In the genomic region with DNA sequence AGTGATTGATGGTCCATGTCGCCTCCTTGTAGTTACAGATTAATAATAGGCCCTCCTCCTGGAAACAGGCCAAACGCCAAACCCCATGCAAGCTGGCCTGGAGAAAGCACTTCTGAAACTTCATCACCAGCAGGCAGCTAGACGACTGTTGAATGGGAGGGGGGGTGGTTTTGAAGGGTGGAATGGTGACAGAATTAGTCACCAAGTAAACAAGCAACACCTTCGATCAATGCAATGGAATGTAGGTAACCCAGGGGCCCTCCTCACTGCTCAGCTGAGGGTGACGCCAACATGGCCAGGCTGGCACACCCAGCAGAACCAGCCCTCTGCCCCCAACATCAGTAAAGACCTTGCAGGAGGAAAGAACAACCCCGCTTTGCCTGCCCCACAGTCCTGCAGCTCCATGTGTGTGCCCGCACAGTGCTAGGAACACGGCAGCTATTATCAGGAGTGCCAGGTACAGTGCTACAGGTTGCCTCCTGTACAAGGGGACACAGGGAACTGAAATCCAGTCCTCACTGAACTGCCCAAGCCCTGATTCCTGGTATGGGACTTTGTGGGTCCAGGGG, we compare ENCODE assay signal across 9 cellular contexts. TPM values are rescaled to one million over a fixed set of nuclear protein-coding genes. Genes with fewer than 3 reads are reported as not detected.
DNase-seq lines count a peak whose midpoint lies in the region; ATAC-seq, FAIRE-seq and TF ChIP-seq lines count a peak whose summit lies in the region.
"Had no signal": no experiment of that assay in that cellular context is flagged by ENCODE, and none has a peak within 500 bp of the region (broad histone marks: within the 10 kb centered on the region; RNA-seq: fewer than 3 reads in every experiment).

No MANE protein-coding gene starts in this region.

- H4K20me1 ChIP-seq in HepG2 (ENCODE audit: insufficient read depth, low read length): no peaks in the 10 kb centered on the region

- peak overlapping the region in 2 of 3 experiments; percentile 17 to 36; a peak in 3 of 6 replicates for H3K4me3 ChIP-seq in HepG2 (replicated peaks in 1 of 3; ENCODE audit: insufficient read depth in 1 of 3, low read depth in 2 of 3, low read length in 3 of 3)

- CTCF ChIA-PET in HepG2 (lab: Yijun Ruan, JAX; ENCODE audit: low intra/inter-chr PET ratio, low total read pairs): interaction anchor here (1.2 kb wide), 1 partner anchor 132 kb away, joined by 3 read pairs; no protein-coding TSS in a partner anchor

- peak overlapping the region; percentile 41 for H3K27ac ChIP-seq in HepG2 (ENCODE audit: extremely low read length, insufficient read depth, low read length)

- peak overlapping the region; percentile 19; the same call in 1 of the 2 replicates for H3K9ac ChIP-seq in HepG2 (ENCODE audit: insufficient read depth, low read depth, low read length)

- H3K27me3 ChIP-seq in HepG2 (ENCODE audit: control insufficient read depth in 1 of 2, insufficient read depth in 2 of 2, low read length in 2 of 2): no peaks in the 10 kb centered on the region

- 0 out of 2 replicates have a peak, but pooled peaks have one; percentile 19 for TF ChIP-seq CTCF in HepG2 (CRISPR knock-in tag; IDR thresholded peaks at IDR 0.05)

- no TSS peak for BruUV-seq in HepG2 (replicated peaks; lab: Mats Ljungman, UMichigan)

- DNase-seq in RCC 7860 (ENCODE audit: low spot score) (peak; percentile 99), HepG2 (ENCODE audit: low spot score) (peak; percentile 99), head of caudate nucleus (no peak), EL (no peak), UCSD-AML1 (lab: John Stamatoyannopoulos, UW; ENCODE audit: unreplicated experiment) (no peak)

- TF ChIP-seq RAD21 in HepG2 (CRISPR knock-in tag; IDR thresholded peaks at IDR 0.05): peak; percentile 21

- peak; percentile 96 for FAIRE-seq in RCC 7860 (lab: Jason Lieb, UNC)
- peak; percentile 88 for FAIRE-seq in HepG2 (lab: Jason Lieb, UNC)

- in situ Hi-C loops in HepG2 (cut with HindIII; ENCODE audit: extremely low pct_ligation_motif_present, low pct_unique_long_range_greater_than_20kb): loop anchor here (10.0 kb wide), 1 partner anchor 493 kb away; no protein-coding TSS in a partner anchor

- TF ChIP-seq EP300 in HepG2 (IDR thresholded peaks at IDR 0.05; ENCODE audit: low read depth in 2 of 2, low read length in 2 of 2) (peak; percentile 89 to 92), HepG2 (CRISPR knock-in tag; IDR thresholded peaks at IDR 0.05; ENCODE audit: borderline replicate concordance) (peak; percentile 95)

- intact Hi-C loops in HepG2 (cut with micrococcal nuclease; ENCODE audit: unreplicated experiment) (loop anchor here (1.0 kb wide), 1 partner anchor 37 kb away; no protein-coding TSS in a partner anchor), head of caudate nucleus (cut with DNase I) (no loop called here)

- POLR2A ChIA-PET in HepG2 (lab: Yijun Ruan, JAX): interaction anchor here (0.7 to 3.3 kb wide), 22 partner anchors 9 to 516 kb away, joined by 3 to 16 read pairs (median 5); a partner anchor contains a TSS

- peak overlapping the region; percentile 69 for H3K4me2 ChIP-seq in HepG2 (ENCODE audit: low read depth, low read length)

- no peaks in the 10 kb centered on the region for H3K36me3 ChIP-seq in HepG2 (replicated peaks in 1 of 2; ENCODE audit: control insufficient read depth in 1 of 2, insufficient read depth in 2 of 2, low read length in 2 of 2)

- H2AFZ ChIP-seq in HepG2 (ENCODE audit: low read length): no peak overlapping the region

- TF ChIP-seq POLR2A in HepG2 (IDR thresholded peaks at IDR 0.05; ENCODE audit: insufficient read depth in 1 of 2, low read depth in 2 of 2, low read length in 2 of 2): peak in 1 of 2 experiments; percentile 23; a peak in 1 of 4 replicates

- no peaks in the 10 kb centered on the region for H3K9me3 ChIP-seq in HepG2 (ENCODE audit: low read length)

- H3K79me2 ChIP-seq in HepG2 (ENCODE audit: insufficient read depth, low read length): no peaks in the 10 kb centered on the region

- peaks cover 50% of the 10 kb centered on the region for H3K4me1 ChIP-seq in HepG2 (ENCODE audit: insufficient read depth, low read length)

- ATAC-seq in GM18909 (IDR thresholded peaks at IDR 0.05; ENCODE audit: poor library complexity, unreplicated experiment) (peak; percentile 87), HG02981 (IDR thresholded peaks at IDR 0.05; ENCODE audit: unreplicated experiment) (peak; percentile 81), HepG2 (peak; percentile 79), GM19324 (IDR thresholded peaks at IDR 0.05; ENCODE audit: low FRiP score, unreplicated experiment) (no peak)

- 2% methylated on average over 7 of the region's 8 CpGs for WGBS in HepG2 (ENCODE audit: low lambda C conversion rate)

TF ChIP-seq in HepG2, 621 proteins besides CTCF, POLR2A, EP300 and RAD21 (continues in another document):
- TF ChIP-seq ZNF644 (CRISPR knock-in tag; IDR thresholded peaks at IDR 0.05; ENCODE audit: low read depth) (peak; percentile 81), ZNF235 (CRISPR knock-in tag; IDR thresholded peaks at IDR 0.05; ENCODE audit: borderline replicate concordance) (peak; percentile 69; the same call in 1 of the 2 replicates), U2AF2 (IDR thresholded peaks at IDR 0.05; ENCODE audit: low read depth, low read length) (no peak), RARA (CRISPR knock-in tag; IDR thresholded peaks at IDR 0.05) (peak; percentile 92), ZNF878 (CRISPR knock-in tag; IDR thresholded peaks at IDR 0.05) (peak; percentile 89), TMF1 (CRISPR knock-in tag; IDR thresholded peaks at IDR 0.05; ENCODE audit: low read depth) (no peak), ZNF572 (CRISPR knock-in tag; IDR thresholded peaks at IDR 0.05) (0 out of 2 replicates have a peak, but pooled peaks have one; percentile 62)
- TF ChIP-seq, protein P1, sequence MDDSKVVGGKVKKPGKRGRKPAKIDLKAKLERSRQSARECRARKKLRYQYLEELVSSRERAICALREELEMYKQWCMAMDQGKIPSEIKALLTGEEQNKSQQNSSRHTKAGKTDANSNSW (CRISPR knock-in tag; IDR thresholded peaks at IDR 0.05; ENCODE audit: borderline replicate concordance): no peak
- TF ChIP-seq, protein P2, sequence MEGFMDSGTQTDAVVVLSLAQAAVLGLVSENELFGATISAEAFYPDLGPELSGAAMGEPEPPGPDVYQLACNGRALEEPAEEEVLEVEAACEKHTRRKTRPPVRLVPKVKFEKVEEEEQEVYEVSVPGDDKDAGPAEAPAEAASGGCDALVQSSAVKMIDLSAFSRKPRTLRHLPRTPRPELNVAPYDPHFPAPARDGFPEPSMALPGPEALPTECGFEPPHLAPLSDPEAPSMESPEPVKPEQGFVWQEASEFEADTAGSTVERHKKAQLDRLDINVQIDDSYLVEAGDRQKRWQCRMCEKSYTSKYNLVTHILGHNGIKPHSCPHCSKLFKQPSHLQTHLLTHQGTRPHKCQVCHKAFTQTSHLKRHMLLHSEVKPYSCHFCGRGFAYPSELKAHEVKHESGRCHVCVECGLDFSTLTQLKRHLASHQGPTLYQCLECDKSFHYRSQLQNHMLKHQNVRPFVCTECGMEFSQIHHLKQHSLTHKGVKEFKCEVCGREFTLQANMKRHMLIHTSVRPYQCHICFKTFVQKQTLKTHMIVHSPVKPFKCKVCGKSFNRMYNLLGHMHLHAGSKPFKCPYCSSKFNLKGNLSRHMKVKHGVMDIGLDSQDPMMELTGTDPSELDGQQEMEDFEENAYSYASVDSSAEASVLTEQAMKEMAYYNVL (CRISPR knock-in tag; IDR thresholded peaks at IDR 0.05; ENCODE audit: borderline replicate concordance): no peak

RNA-seq across cellular contexts. Expression of a gene that starts 2.7 kb away (rescaled TPM):
- 0.67 and 0.91 TPM in 2 replicates for total RNA-seq in HepG2 (2016; rRNA removed; fragmentation: Illumina TruSeq; extraction: Trizol)
- 0.09 and 0.10 TPM in 2 replicates for total RNA-seq in HepG2 (2016; cell fraction: cytosol; rRNA removed; fragmentation: Illumina TruSeq; extraction: Trizol; ENCODE audit: low read depth)
- 0.43 and 1.0 TPM in 2 replicates for total RNA-seq in HepG2 (2016; cell fraction: insoluble cytoplasmic fraction; rRNA removed; fragmentation: Illumina TruSeq; extraction: Trizol)
- total RNA-seq in HepG2 (2016; cell fraction: membrane; rRNA removed; fragmentation: Illumina TruSeq; extraction: Trizol): 0.17 and 0.28 TPM in 2 replicates
- 0.53 and 0.62 TPM in 2 replicates for total RNA-seq in HepG2 (2016; cell fraction: nucleus; rRNA removed; fragmentation: Illumina TruSeq; extraction: Trizol)
- 0.55 and 0.95 TPM in 2 replicates for polyA plus RNA-seq in HepG2 (2011; rRNA removed)
- 0.58 and 0.74 TPM in 2 replicates for polyA plus RNA-seq in HepG2 (2011; cell fraction: cytosol; rRNA removed)
- polyA plus RNA-seq in HepG2 (2011; cell fraction: nucleus; rRNA removed): 1.00 and 1.0 TPM in 2 replicates
- 0.56 and 1.8 TPM in 2 replicates for polyA plus RNA-seq in HepG2 (2012)
- 0.08 TPM in 1 of 2 replicates, not detected in the other for polyA plus RNA-seq in HepG2 (2016; cell fraction: cytosol; fragmentation: Illumina TruSeq; extraction: Trizol; ENCODE audit: low read depth)
- polyA plus RNA-seq in HepG2 (2016; cell fraction: insoluble cytoplasmic fraction; fragmentation: Illumina TruSeq; extraction: Trizol; ENCODE audit: low read depth): 0.65 and 0.69 TPM in 2 replicates
- 0.12 TPM in 1 of 2 replicates, not detected in the other for polyA plus RNA-seq in HepG2 (2016; cell fraction: membrane; fragmentation: Illumina TruSeq; extraction: Trizol; ENCODE audit: low read depth)
- 0.41 and 0.48 TPM in 2 replicates for polyA plus RNA-seq in HepG2 (2016; cell fraction: nucleus; fragmentation: Illumina TruSeq; extraction: Trizol; ENCODE audit: insufficient read depth, low read depth)
- polyA minus RNA-seq in HepG2 (2011; rRNA and poly(A)+ RNA removed; ENCODE audit: low replicate concordance): 0.22 TPM in 1 of 2 replicates, not detected in the other
- 0.59 and 0.62 TPM in 2 replicates for polyA minus RNA-seq in HepG2 (2011; cell fraction: cytosol; rRNA and poly(A)+ RNA removed)
- polyA minus RNA-seq in HepG2 (2011; cell fraction: nucleus; rRNA and poly(A)+ RNA removed): 2.2 and 2.4 TPM in 2 replicates
- total RNA-seq: dermis microvascular lymphatic vessel endothelial cell had no signal

Comparison
In these comparisons a context has a peak if more than half of its experiments do, and no peak if none do; other contexts are left out.
1. DNase-seq: peak in RCC 7860 (single experiment) and HepG2 (single experiment); none in head of caudate nucleus (0 of 42), EL (single experiment) and UCSD-AML1 (single experiment).